Comparison of ENCODE assay signal across 1 cellular context in genomic region chr2:158519481-158519880, GRCh38.
TF ChIP-seq lines count a peak whose summit lies in the region.

No MANE protein-coding gene starts in this region.

TF ChIP-seq in GM23338, 12 proteins besides CTCF, POLR2A, EP300 and RAD21 (continued from another document):
- no peak for TF ChIP-seq REST (IDR thresholded peaks at IDR 0.05; ENCODE audit: unreplicated experiment)
- TF ChIP-seq ZNF462 (CRISPR knock-in tag; IDR thresholded peaks at IDR 0.05) = no peak
- TF ChIP-seq EZH2phosphoT487 (IDR thresholded peaks at IDR 0.05; ENCODE audit: unreplicated experiment) = no peak
- TF ChIP-seq ZNF331 (CRISPR knock-in tag; IDR thresholded peaks at IDR 0.05; ENCODE audit: low read depth) = no peak
- no peak for TF ChIP-seq CREB1 (CRISPR knock-in tag; IDR thresholded peaks at IDR 0.05; ENCODE audit: low read depth)
